10 cellular contexts compared by ENCODE assay signal in the genomic region with DNA sequence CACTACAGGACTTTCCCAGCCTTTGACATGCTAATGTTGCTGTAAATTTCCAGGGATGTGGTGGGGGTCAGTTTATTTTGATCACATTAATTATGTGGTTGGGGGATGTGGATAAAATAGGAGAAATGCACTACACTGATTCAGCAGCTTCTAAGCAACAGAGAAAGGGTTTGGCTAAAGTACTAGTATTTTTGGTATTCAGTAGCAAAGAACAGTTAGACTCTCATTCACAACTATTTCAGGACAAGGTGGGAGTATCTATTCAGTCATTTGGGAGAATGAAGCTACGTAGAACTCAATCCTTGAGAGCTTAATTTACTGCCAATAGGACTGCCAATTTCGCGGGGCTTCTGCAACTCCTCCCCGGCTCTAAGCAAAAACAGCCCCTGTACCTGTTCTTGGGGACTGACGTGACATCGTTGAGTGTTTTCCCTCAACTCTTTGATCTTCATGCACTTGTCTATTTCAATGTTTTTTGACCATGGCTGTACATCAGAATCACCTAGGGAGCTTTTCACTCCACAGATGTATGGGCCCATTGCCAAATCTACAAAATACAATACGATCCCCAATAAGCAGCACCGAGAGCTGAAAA.
DNase-seq lines count a peak whose midpoint lies in the region; ATAC-seq, FAIRE-seq and TF ChIP-seq lines count a peak whose summit lies in the region.
"Had no signal": no experiment of that assay in that cellular context is flagged by ENCODE, and none has a peak within 500 bp of the region (broad histone marks: within the 10 kb centered on the region; RNA-seq: fewer than 3 reads in every experiment).

No MANE protein-coding gene starts in this region.

- H3K79me2 ChIP-seq in GM23248 (ENCODE audit: insufficient read depth) = no peaks in the 10 kb centered on the region

- intact Hi-C loops in kidney (cut with DNase I) = no loop called here

- peak overlapping the region; percentile 64 for H3K4me3 ChIP-seq in GM23248
- H3K4me3 ChIP-seq in MG63 = peak overlapping the region; percentile 4; the same call in 1 of the 2 replicates
- H3K4me3 ChIP-seq in kidney (ENCODE audit: low read length in 2 of 2) = peak overlapping the region in 1 of 2 donors; percentile 20
- H3K4me3 ChIP-seq: testis had no signal

- TF ChIP-seq CTCF in brain (conservative IDR thresholded peaks at IDR 0.05) (no peak), nephron (IDR thresholded peaks at IDR 0.05; ENCODE audit: unreplicated experiment in 3 of 3) (no peak), kidney (IDR thresholded peaks at IDR 0.05; ENCODE audit: borderline replicate concordance, extremely low read depth, insufficient read depth) (no peak)

- H4K20me1 ChIP-seq in GM23248 (ENCODE audit: insufficient read depth) = no peaks in the 10 kb centered on the region

- no peaks in the 10 kb centered on the region for H3K9me2 ChIP-seq in GM23248 (ENCODE audit: insufficient read depth)

- FAIRE-seq in kidney (lab: Jason Lieb, UNC) = no peak

- DNase-seq in GM23248 (no peak), MG63 (no peak), pons (ENCODE audit: low spot score) (no peak), kidney (no peak), superior temporal gyrus (ENCODE audit: extremely low spot score) (no peak)
- DNase-seq: testis had no signal

- H3K4me3 Mint-ChIP-seq in brain (peak overlapping the region; percentile 24 to 77 (median 53)), nephron (peak overlapping the region; percentile 3 to 33 (median 7))

- H3K27me3 ChIP-seq in GM23248 (replicated peaks; ENCODE audit: insufficient read depth) (no peaks in the 10 kb centered on the region), MG63 (no peaks in the 10 kb centered on the region)
- H3K27me3 ChIP-seq: testis had no signal

- H3K4me1 ChIP-seq in GM23248 (ENCODE audit: insufficient read depth) = peaks cover 19% of the 10 kb centered on the region
- peaks cover 0 to 10% of the 10 kb centered on the region in 2 donors for H3K4me1 ChIP-seq in kidney (ENCODE audit: control insufficient read depth in 1 of 2, insufficient read depth in 1 of 2, low read depth in 1 of 2, low read length in 2 of 2)
- H3K4me1 ChIP-seq: testis had no signal

- H3K27ac Mint-ChIP-seq in brain (peak overlapping the region; percentile 15 to 94 (median 66)), nephron (peak overlapping the region; percentile 49 to 86 (median 80))

- H3K27ac ChIP-seq in GM23248 = peak overlapping the region; percentile 84
- peak overlapping the region in 1 of 2 donors; percentile 34 for H3K27ac ChIP-seq in kidney (ENCODE audit: low read depth in 2 of 2, low read length in 2 of 2)
- H3K27ac ChIP-seq: testis, VCaP had no signal

- H3K4me2 ChIP-seq in GM23248 (ENCODE audit: unreplicated experiment) = peak overlapping the region; percentile 85

- peak overlapping the region; percentile 83; the same call in 1 of the 2 replicates for H2AFZ ChIP-seq in GM23248

- H3K27me3 Mint-ChIP-seq in brain (peaks cover 6% of the 10 kb centered on the region), nephron (ENCODE audit: low read depth) (peaks cover 3% of the 10 kb centered on the region)

- H3K36me3 ChIP-seq in GM23248 (ENCODE audit: low read depth) (no peaks in the 10 kb centered on the region), MG63 (no peaks in the 10 kb centered on the region), kidney (ENCODE audit: control insufficient read depth in 1 of 2, insufficient read depth in 2 of 2, low read length in 2 of 2) (no peaks in the 10 kb centered on the region)

- 82 to 84% methylated on average over 8 of the region's 8 CpGs for WGBS in GM23248 (ENCODE audit: low coverage in 1 of 2, low lambda C conversion rate in 2 of 2, missing lambda C conversion rate in 2 of 2), 2 experiments

- H3K9me3 ChIP-seq in GM23248 (ENCODE audit: low read depth) (no peaks in the 10 kb centered on the region), MG63 (no peaks in the 10 kb centered on the region), kidney (ENCODE audit: control insufficient read depth in 1 of 2, low read length in 2 of 2) (no peaks in the 10 kb centered on the region)
- H3K9me3 ChIP-seq: testis had no signal

- H3K9ac ChIP-seq in GM23248 (peak overlapping the region; percentile 73), kidney (ENCODE audit: low read length in 2 of 2) (no peak overlapping the region)

- peaks cover 0 to 3% (median 0%) of the 10 kb centered on the region in 5 experiments for H3K9me3 Mint-ChIP-seq in brain
- no peaks in the 10 kb centered on the region for H3K9me3 Mint-ChIP-seq in nephron

- peaks cover 22% of the 10 kb centered on the region for H3F3A ChIP-seq in GM23248 (ENCODE audit: insufficient read depth)

- H3K4me1 Mint-ChIP-seq in brain (peaks cover 45% of the 10 kb centered on the region), nephron (peaks cover 28% of the 10 kb centered on the region)

- in situ Hi-C loops in GM23248 (cut with MboI) = loop anchor here (10.0 kb wide), 1 partner anchor 159 kb away; no protein-coding TSS in a partner anchor

- H3K36me3 Mint-ChIP-seq in brain (no peaks in the 10 kb centered on the region), nephron (ENCODE audit: low read depth) (no peaks in the 10 kb centered on the region)

- ATAC-seq in HG03108 (IDR thresholded peaks at IDR 0.05; ENCODE audit: unreplicated experiment) = no peak
